ENCODE assay signal across 25 cellular contexts in the genomic region with DNA sequence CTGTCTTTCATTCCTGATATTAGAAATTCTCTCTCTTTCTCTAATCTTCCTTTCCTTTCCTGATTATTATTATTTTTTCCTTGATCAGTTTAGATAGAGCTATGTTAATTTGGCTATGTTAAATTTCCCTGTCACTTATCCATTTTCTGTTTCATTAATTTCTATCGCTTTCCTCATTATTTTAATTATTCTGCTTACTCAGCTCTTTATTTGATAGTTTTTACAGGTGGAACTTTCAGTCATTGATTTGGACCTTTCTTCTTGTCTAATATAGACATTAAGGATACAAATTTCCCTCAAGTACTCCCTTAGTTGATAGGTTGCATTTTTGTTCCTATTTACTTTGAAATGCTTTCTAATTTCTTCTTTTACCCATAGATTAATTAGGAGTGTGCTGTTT.
"Had no signal": no experiment of that assay in that cellular context is flagged by ENCODE, and none has a peak within 500 bp of the region (broad histone marks: within the 10 kb centered on the region; RNA-seq: fewer than 3 reads in every experiment).

No MANE protein-coding gene starts in this region.

- FAIRE-seq: endometrium, frontal cortex, islet of Langerhans, keratinocyte had no signal

- ATAC-seq: effector memory CD8-positive, alpha-beta T cell; foreskin keratinocyte; gastroesophageal sphincter; heart right ventricle; left cardiac atrium; left lung; left ventricle myocardium superior; lower lobe of right lung; mucosa of descending colon had no signal

- H3K4me1 ChIP-seq: colonic mucosa, esophagus muscularis mucosa, foreskin keratinocyte, gastroesophageal sphincter, heart right ventricle, left lung, lower lobe of right lung had no signal

- DNase-seq: colonic mucosa; cortex of kidney; effector CD8-positive, alpha-beta T cell; effector memory CD8-positive, alpha-beta T cell; endodermal cell; foreskin keratinocyte; head of caudate nucleus; heart right ventricle; hippocampal formation; left cardiac atrium; left lung; left ventricle myocardium superior; lower lobe of right lung; mesenchymal stem cell; mucosa of descending colon; naive B cell had no signal

- H3K27me3 ChIP-seq: colonic mucosa, esophagus muscularis mucosa, foreskin keratinocyte, gastroesophageal sphincter, left lung had no signal

- H3K27me3 Mint-ChIP-seq: dendritic cell treated with granulocyte-macrophage colony-stimulating factor and Interleukin-4, amounts not matched to agents 40 ng/mL and 50 ng/mL, for 4 days had no signal

- H3K27ac Mint-ChIP-seq: dendritic cell treated with granulocyte-macrophage colony-stimulating factor and Interleukin-4, amounts not matched to agents 40 ng/mL and 50 ng/mL, for 4 days; endodermal cell; mesothelial cell of epicardium; naive B cell had no signal

- H3K4me1 Mint-ChIP-seq: endodermal cell, mesothelial cell of epicardium, naive B cell had no signal

- H3K36me3 Mint-ChIP-seq: mesothelial cell of epicardium, naive B cell had no signal

- H3K9me3 ChIP-seq: colonic mucosa, left lung, lower lobe of right lung had no signal

- H3K4me3 Mint-ChIP-seq: dendritic cell treated with granulocyte-macrophage colony-stimulating factor and Interleukin-4, amounts not matched to agents 40 ng/mL and 50 ng/mL, for 4 days; effector memory CD8-positive, alpha-beta T cell; endodermal cell; mesothelial cell of epicardium; naive B cell had no signal

- H3K27ac ChIP-seq: colonic mucosa, epithelial cell of prostate, esophagus muscularis mucosa, foreskin keratinocyte, gastroesophageal sphincter, heart right ventricle, left lung, lower lobe of right lung had no signal

- H3K36me3 ChIP-seq: colonic mucosa, esophagus muscularis mucosa, gastroesophageal sphincter, heart right ventricle, left lung, lower lobe of right lung had no signal

- H3K4me3 ChIP-seq: colonic mucosa, esophagus muscularis mucosa, gastroesophageal sphincter, heart right ventricle, left lung, lower lobe of right lung, mucosa of descending colon had no signal
